Comparison of ENCODE assay signal across 8 cellular contexts in genomic region chr1:35807614-35808375, GRCh38. TPM values are rescaled to one million over a fixed set of nuclear protein-coding genes. Genes with fewer than 3 reads are reported as not detected.
DNase-seq lines count a peak whose midpoint lies in the region; ATAC-seq and TF ChIP-seq lines count a peak whose summit lies in the region.

Gene AGO4 (plus strand): TSS chr1:35808016. CDS start chr1:35808417, 401 bp downstream.

- H3K27ac ChIP-seq in GM23248 = peak within 1 kb of the TSS; percentile 58

- H3K4me1 Mint-ChIP-seq in activated T-helper 2 cell treated with anti-CD3 and anti-CD28 coated beads, Interferon-gamma antibody, Interleukin-2, Interleukin-4, amounts not matched to agents 10 μg/mL and 5 μg/mL and 100 μg/mL, durations not matched to agents 14 hours and 24 hours and 36 hours (ENCODE audit: low read depth) = peaks cover 28% of the 10 kb centered on the region

- no peak for TF ChIP-seq CTCF in BJ (IDR thresholded peaks at IDR 0.05; ENCODE audit: insufficient read depth, low read depth, low read length)
- TF ChIP-seq CTCF in fibroblast of mammary gland (conservative IDR thresholded peaks at IDR 0.05; ENCODE audit: control insufficient read depth, insufficient read depth, low read depth, low read length) = no peak

- no peaks in the 10 kb centered on the region for H3K9me2 ChIP-seq in GM23248 (ENCODE audit: insufficient read depth)

- in situ Hi-C loops in GM23248 (cut with MboI) = no loop called here

- H3K27me3 ChIP-seq in BJ (ENCODE audit: control insufficient read depth, insufficient read depth, low read length) = no peaks in the 10 kb centered on the region
- H3K27me3 ChIP-seq in GM23248 (replicated peaks; ENCODE audit: insufficient read depth) = no peaks in the 10 kb centered on the region

- DNase-seq in BJ (ENCODE audit: low read depth) = no peak
- peak; percentile 79 for DNase-seq in GM23248
- DNase-seq in NCI-H526 (lab: John Stamatoyannopoulos, UW) = peak; percentile 16 to 81
- peak; percentile 16 for DNase-seq in activated T-helper 2 cell treated with anti-CD3 and anti-CD28 coated beads, Interferon-gamma antibody, Interleukin-2, Interleukin-4, amounts not matched to agents 10 μg/mL and 5 μg/mL and 100 μg/mL, durations not matched to agents 14 hours and 24 hours and 36 hours (ENCODE audit: low spot score)
- DNase-seq in fibroblast of mammary gland (ENCODE audit: low read depth) = peak; percentile 30
- DNase-seq in mucosa of gallbladder (ENCODE audit: low spot score) = peak; percentile 41
- peak; percentile 21 for DNase-seq in stromal cell of bone marrow (ENCODE audit: low read depth)

- peak within 1 kb of the TSS; percentile 91 for H3K9ac ChIP-seq in GM23248

- no peaks in the 10 kb centered on the region for H4K20me1 ChIP-seq in GM23248 (ENCODE audit: insufficient read depth)

- CTCF ChIA-PET in BJ (lab: Yijun Ruan, JAX) = no interaction called here

- POLR2A ChIA-PET in BJ (lab: Charles Lee) = no interaction called here

- peaks cover 16% of the 10 kb centered on the region for H3K4me1 ChIP-seq in GM23248 (ENCODE audit: insufficient read depth)

- H3K36me3 ChIP-seq in BJ (ENCODE audit: control insufficient read depth, insufficient read depth, low read length) = no peaks in the 10 kb centered on the region
- H3K36me3 ChIP-seq in GM23248 (ENCODE audit: low read depth) = no peaks in the 10 kb centered on the region

- H3K9me3 Mint-ChIP-seq in activated T-helper 2 cell treated with anti-CD3 and anti-CD28 coated beads, Interferon-gamma antibody, Interleukin-2, Interleukin-4, amounts not matched to agents 10 μg/mL and 5 μg/mL and 100 μg/mL, durations not matched to agents 14 hours and 24 hours and 36 hours = no peaks in the 10 kb centered on the region

- peak within 1 kb of the TSS; percentile 79 for H3K4me2 ChIP-seq in GM23248 (ENCODE audit: unreplicated experiment)

- H3K79me2 ChIP-seq in GM23248 (ENCODE audit: insufficient read depth) = peaks cover 43% of the 10 kb centered on the region

- ATAC-seq in HG02973 (IDR thresholded peaks at IDR 0.05; ENCODE audit: unreplicated experiment) = no peak

- 2 to 3% methylated on average over 17 to 41 of the region's 94 CpGs for WGBS in GM23248 (ENCODE audit: low coverage in 1 of 2, low lambda C conversion rate in 2 of 2, missing lambda C conversion rate in 2 of 2), 2 experiments

- H3K27me3 Mint-ChIP-seq in activated T-helper 2 cell treated with anti-CD3 and anti-CD28 coated beads, Interferon-gamma antibody, Interleukin-2, Interleukin-4, amounts not matched to agents 10 μg/mL and 5 μg/mL and 100 μg/mL, durations not matched to agents 14 hours and 24 hours and 36 hours (ENCODE audit: low read depth) = no peaks in the 10 kb centered on the region

- intact Hi-C loops in activated T-helper 2 cell treated with anti-CD3 and anti-CD28 coated beads, Interferon-gamma antibody, Interleukin-2, Interleukin-4, amounts not matched to agents 10 μg/mL and 5 μg/mL and 100 μg/mL, durations not matched to agents 14 hours and 24 hours and 36 hours (cut with micrococcal nuclease) = loop anchor here (2.0 kb wide), 1 partner anchor 39 kb away; the partner anchor contains the start of gene CLSPN

- H2AFZ ChIP-seq in GM23248 = peak within 1 kb of the TSS; percentile 96

- H3K4me3 ChIP-seq in BJ (ENCODE audit: low read depth, low read length) (peak within 1 kb of the TSS; percentile 78), GM23248 (peak within 1 kb of the TSS; percentile 74), fibroblast of mammary gland (ENCODE audit: control insufficient read depth, low read depth, low read length) (peak within 1 kb of the TSS; percentile 71)

- H3K4me3 Mint-ChIP-seq in activated T-helper 2 cell treated with anti-CD3 and anti-CD28 coated beads, Interferon-gamma antibody, Interleukin-2, Interleukin-4, amounts not matched to agents 10 μg/mL and 5 μg/mL and 100 μg/mL, durations not matched to agents 14 hours and 24 hours and 36 hours (ENCODE audit: low read depth) = peak within 1 kb of the TSS; percentile 89

- H3K9me3 ChIP-seq in GM23248 (ENCODE audit: low read depth) = no peaks in the 10 kb centered on the region

- H3F3A ChIP-seq in GM23248 (ENCODE audit: insufficient read depth) = peaks cover 13% of the 10 kb centered on the region

- H3K27ac Mint-ChIP-seq in activated T-helper 2 cell treated with anti-CD3 and anti-CD28 coated beads, Interferon-gamma antibody, Interleukin-2, Interleukin-4, amounts not matched to agents 10 μg/mL and 5 μg/mL and 100 μg/mL, durations not matched to agents 14 hours and 24 hours and 36 hours = peak within 1 kb of the TSS; percentile 91

- peaks cover 2% of the 10 kb centered on the region for H3K36me3 Mint-ChIP-seq in activated T-helper 2 cell treated with anti-CD3 and anti-CD28 coated beads, Interferon-gamma antibody, Interleukin-2, Interleukin-4, amounts not matched to agents 10 μg/mL and 5 μg/mL and 100 μg/mL, durations not matched to agents 14 hours and 24 hours and 36 hours (ENCODE audit: low read depth)

RNA-seq across cellular contexts. Expression of gene AGO4, which starts in this region (rescaled TPM):
- 8.9 and 9.5 TPM in 2 replicates for polyA plus RNA-seq in BJ (2011; rRNA removed)
- polyA minus RNA-seq in BJ (2011; rRNA and poly(A)+ RNA removed) = 24.6 and 33.6 TPM in 2 replicates
- 6.4 and 6.8 TPM in 2 replicates for total RNA-seq in GM23248 (2014; rRNA removed; shearing (Covaris generic))
- polyA plus RNA-seq in GM23248 (2016; fragmentation: Nextera tagmentation; extraction: Ambion mirVana) = 2.2 and 4.4 TPM in 2 replicates
- total RNA-seq in activated T-helper 2 cell treated with anti-CD3 and anti-CD28 coated beads, Interferon-gamma antibody, Interleukin-2, Interleukin-4, amounts not matched to agents 10 μg/mL and 5 μg/mL and 100 μg/mL, durations not matched to agents 14 hours and 24 hours and 36 hours = 9.2 and 10.0 TPM in 2 replicates
- 19.3 TPM for total RNA-seq in mucosa of gallbladder
